ENCODE assay signal across 29 cellular contexts in the genomic region with DNA sequence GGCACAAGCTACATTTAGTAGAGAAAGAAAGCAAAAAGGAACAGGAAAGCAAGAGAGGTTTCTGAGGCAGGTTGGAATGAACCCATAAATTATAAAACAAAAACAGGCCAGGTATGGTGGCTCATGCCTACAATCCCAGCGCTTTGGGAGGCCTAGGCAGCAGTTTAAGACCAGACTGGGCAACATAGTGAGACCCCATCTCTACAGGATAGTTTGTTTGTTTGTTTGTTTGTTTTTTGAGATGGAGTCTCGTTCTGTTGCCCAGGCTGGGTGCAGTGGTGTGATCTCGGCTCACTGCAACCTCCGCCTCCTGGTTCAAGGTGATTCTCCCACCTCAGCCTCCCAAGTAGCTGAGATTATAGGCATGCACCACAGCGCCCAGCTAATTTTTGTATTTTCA.
"Had no signal": no experiment of that assay in that cellular context is flagged by ENCODE, and none has a peak within 500 bp of the region (broad histone marks: within the 10 kb centered on the region; RNA-seq: fewer than 3 reads in every experiment).

No MANE protein-coding gene starts in this region.

- H3K9me3 Mint-ChIP-seq: stimulated activated effector memory CD8-positive, alpha-beta T cell treated with anti-CD3 and anti-CD28 coated beads, Interleukin-12 subunit alpha, Interleukin-12 subunit beta, amount 100 ng/mL, for 72 hours; stimulated activated memory B cell treated with anti-CD40 and anti-IgM and Interleukin-4, amounts not matched to agents 10 μg/mL and 1 μg/mL and 100 μg/mL, for 72 hours; stimulated activated naive CD8-positive, alpha-beta T cell treated with anti-CD3 and anti-CD28 coated beads, Interleukin-15, amount 100 ng/mL, for 72 hours; stimulated activated naive CD8-positive, alpha-beta T cell treated with anti-CD3 and anti-CD28 coated beads, Interleukin-15, Interleukin-2, amounts not matched to agents 100 ng/mL and 50 ng/mL, for 24 hours; type B pancreatic cell had no signal

- H3K4me3 ChIP-seq: stomach, suprapubic skin, testis, thoracic aorta, thyroid gland, tibial artery, tibial nerve, transverse colon, upper lobe of left lung, upper lobe of right lung, uterus, vagina had no signal

- H3K27me3 ChIP-seq: stomach, suprapubic skin, testis, thyroid gland, tibial artery, tibial nerve, transverse colon, upper lobe of left lung, upper lobe of right lung, uterus, vagina had no signal

- H3K27ac ChIP-seq: stomach, suprapubic skin, testis, thoracic aorta, thyroid gland, tibial artery, tibial nerve, transverse colon, upper lobe of left lung, upper lobe of right lung, uterus, vagina had no signal

- H3K4me3 Mint-ChIP-seq: stimulated activated effector memory CD8-positive, alpha-beta T cell treated with anti-CD3 and anti-CD28 coated beads, Interleukin-12 subunit alpha, Interleukin-12 subunit beta, amount 100 ng/mL, for 72 hours; stimulated activated memory B cell treated with anti-CD40 and anti-IgM and Interleukin-4, amounts not matched to agents 10 μg/mL and 1 μg/mL and 100 μg/mL, for 72 hours; stimulated activated naive B cell treated with anti-CD40 and anti-IgM and Interleukin-4, amounts not matched to agents 10 μg/mL and 1 μg/mL and 100 μg/mL, for 72 hours; stimulated activated naive CD8-positive, alpha-beta T cell treated with anti-CD3 and anti-CD28 coated beads, Interleukin-15, amount 100 ng/mL, for 72 hours; stimulated activated naive CD8-positive, alpha-beta T cell treated with anti-CD3 and anti-CD28 coated beads, Interleukin-15, Interleukin-2, amounts not matched to agents 100 ng/mL and 50 ng/mL, for 24 hours; type B pancreatic cell had no signal

- FAIRE-seq: urothelium cell line had no signal

- H3K4me1 ChIP-seq: stomach, suprapubic skin, testis, thyroid gland, tibial artery, tibial nerve, transverse colon, upper lobe of left lung, upper lobe of right lung, uterus, vagina had no signal

- H3K27ac Mint-ChIP-seq: stimulated activated effector memory CD8-positive, alpha-beta T cell treated with anti-CD3 and anti-CD28 coated beads, Interleukin-12 subunit alpha, Interleukin-12 subunit beta, amount 100 ng/mL, for 72 hours; stimulated activated naive B cell treated with anti-CD40 and anti-IgM and Interleukin-4, amounts not matched to agents 10 μg/mL and 1 μg/mL and 100 μg/mL, for 72 hours; stimulated activated naive CD8-positive, alpha-beta T cell treated with anti-CD3 and anti-CD28 coated beads, Interleukin-15, amount 100 ng/mL, for 72 hours; stimulated activated naive CD8-positive, alpha-beta T cell treated with anti-CD3 and anti-CD28 coated beads, Interleukin-15, Interleukin-2, amounts not matched to agents 100 ng/mL and 50 ng/mL, for 24 hours; type B pancreatic cell had no signal

- H3K27me3 Mint-ChIP-seq: stimulated activated memory B cell treated with anti-CD40 and anti-IgM and Interleukin-4, amounts not matched to agents 10 μg/mL and 1 μg/mL and 100 μg/mL, for 72 hours; stimulated activated naive B cell treated with anti-CD40 and anti-IgM and Interleukin-4, amounts not matched to agents 10 μg/mL and 1 μg/mL and 100 μg/mL, for 72 hours; stimulated activated naive CD8-positive, alpha-beta T cell treated with anti-CD3 and anti-CD28 coated beads, Interleukin-15, amount 100 ng/mL, for 72 hours; stimulated activated naive CD8-positive, alpha-beta T cell treated with anti-CD3 and anti-CD28 coated beads, Interleukin-15, Interleukin-2, amounts not matched to agents 100 ng/mL and 50 ng/mL, for 24 hours; type B pancreatic cell had no signal

- H3K36me3 Mint-ChIP-seq: stimulated activated effector memory CD8-positive, alpha-beta T cell treated with anti-CD3 and anti-CD28 coated beads, Interleukin-12 subunit alpha, Interleukin-12 subunit beta, amount 100 ng/mL, for 72 hours had no signal

- ATAC-seq: stimulated activated effector memory CD8-positive, alpha-beta T cell treated with anti-CD3 and anti-CD28 coated beads, Interleukin-12 subunit alpha, Interleukin-12 subunit beta, amount 100 ng/mL, for 72 hours; stimulated activated memory B cell treated with anti-CD40 and anti-IgM and Interleukin-4, amounts not matched to agents 10 μg/mL and 1 μg/mL and 100 μg/mL, for 72 hours; stimulated activated naive B cell treated with anti-CD40 and anti-IgM and Interleukin-4, amounts not matched to agents 10 μg/mL and 1 μg/mL and 100 μg/mL, for 72 hours; stimulated activated naive CD8-positive, alpha-beta T cell treated with anti-CD3 and anti-CD28 coated beads, Interleukin-15, amount 100 ng/mL, for 72 hours; stimulated activated naive CD8-positive, alpha-beta T cell treated with anti-CD3 and anti-CD28 coated beads, Interleukin-15, Interleukin-2, amounts not matched to agents 100 U/mL and 50 U/mL, for 24 hours; upper lobe of right lung had no signal

- DNase-seq: stimulated activated CD4-positive, alpha-beta T cell treated with anti-CD3 and anti-CD28 coated beads, Interleukin-2, amount 100 ng/mL, for 48 hours; stimulated activated CD4-positive, alpha-beta T cell treated with anti-CD3 and anti-CD28 coated beads, Interleukin-4, amount 100 ng/mL, for 1 hour; stimulated activated CD4-positive, alpha-beta T cell treated with anti-CD3 and anti-CD28 coated beads, Interleukin-4, amount 100 ng/mL, for 24 hours; stimulated activated CD4-positive, alpha-beta T cell treated with anti-CD3 and anti-CD28 coated beads, Interleukin-4, amount 100 ng/mL, for 4 hours; stimulated activated CD8-positive, alpha-beta memory T cell treated with anti-CD3 and anti-CD28 coated beads, Interleukin-4, amount 100 ng/mL, for 48 hours; stimulated activated naive B cell treated with anti-CD40 and anti-IgM and Interleukin-4, amounts not matched to agents 10 μg/mL and 1 μg/mL and 100 μg/mL, for 72 hours; stimulated activated naive CD4-positive, alpha-beta T cell; stimulated activated naive CD4-positive, alpha-beta T cell treated with Interleukin-2 at 50 U/mL for 16 hours; stimulated activated naive CD8-positive, alpha-beta T cell treated with anti-CD3 and anti-CD28 coated beads, Interleukin-15, amount 100 ng/mL, for 72 hours; stimulated activated naive CD8-positive, alpha-beta T cell treated with anti-CD3 and anti-CD28 coated beads, Interleukin-15, Interleukin-2, amounts not matched to agents 100 U/mL and 50 U/mL, for 24 hours; stomach; substantia nigra; testis; thyroid gland; tibial artery; transverse colon; trophoblast cell; upper lobe of left lung; upper lobe of right lung; uterus had no signal

- H3K9me3 ChIP-seq: stomach, suprapubic skin, testis, thoracic aorta, thyroid gland, tibial artery, tibial nerve, transverse colon, upper lobe of left lung, upper lobe of right lung, uterus, vagina had no signal

- H3K36me3 ChIP-seq: stomach, suprapubic skin, thoracic aorta, thyroid gland, tibial artery, transverse colon, upper lobe of left lung, upper lobe of right lung, uterus, vagina had no signal
